ENCODE assay signal across 1 cellular context in genomic region chr19:47227347-47228167, GRCh38.
TF ChIP-seq lines count a peak whose summit lies in the region.

No MANE protein-coding gene starts in this region.

TF ChIP-seq in endothelial cell of umbilical vein, 7 proteins besides CTCF, POLR2A, EP300 and RAD21:
- TF ChIP-seq MAX (IDR thresholded peaks at IDR 0.05; ENCODE audit: insufficient read depth, insufficient read length) (no peak), EZH2 (IDR thresholded peaks at IDR 0.05; ENCODE audit: borderline replicate concordance, low read depth, low read length, severe bottlenecking) (no peak), POLR2AphosphoS5 (IDR thresholded peaks at IDR 0.05; ENCODE audit: insufficient read depth, low read depth, low read length) (no peak), JUN (IDR thresholded peaks at IDR 0.05; ENCODE audit: borderline replicate concordance, insufficient read depth, insufficient read length, low read depth) (no peak), FOS (IDR thresholded peaks at IDR 0.05; ENCODE audit: borderline replicate concordance, insufficient read depth, low read length) (no peak), MYC (IDR thresholded peaks at IDR 0.05; ENCODE audit: low read depth, low read length) (no peak), GATA2 (IDR thresholded peaks at IDR 0.05; ENCODE audit: insufficient read depth, insufficient read length, low read depth, low read length) (no peak)
